Comparison of ENCODE assay signal across 1 cellular context in genomic region chr6:156013155-156013554, GRCh38.
TF ChIP-seq lines count a peak whose summit lies in the region.

No MANE protein-coding gene starts in this region.

TF ChIP-seq in IMR-90, 13 proteins besides CTCF, POLR2A, EP300 and RAD21:
- TF ChIP-seq NFE2L2 (IDR thresholded peaks at IDR 0.05; ENCODE audit: low read depth, low read length): no peak
- no peak for TF ChIP-seq ELK1 (IDR thresholded peaks at IDR 0.05; ENCODE audit: borderline replicate concordance, low read depth, low read length)
- no peak for TF ChIP-seq MAFK (IDR thresholded peaks at IDR 0.05; ENCODE audit: low read depth, low read length)
- no peak for TF ChIP-seq BHLHE40 (IDR thresholded peaks at IDR 0.05; ENCODE audit: low read depth, low read length)
- TF ChIP-seq RFX5 (IDR thresholded peaks at IDR 0.05; ENCODE audit: low read depth, low read length): no peak
